In genomic region chr6:2245954-2246863, GRCh38 we compare ENCODE assay signal across 8 cellular contexts. TPM values are rescaled to one million over a fixed set of nuclear protein-coding genes. Genes with fewer than 3 reads are reported as not detected.
DNase-seq lines count a peak whose midpoint lies in the region; ATAC-seq lines count a peak whose summit lies in the region.

No MANE protein-coding gene starts in this region.

- H3K4me3 ChIP-seq in iPS-15b (ENCODE audit: low read depth, low read length) (peak overlapping the region; percentile 85), skeletal muscle cell (ENCODE audit: low read depth, low read length) (peak overlapping the region; percentile 93)

- H3K9ac ChIP-seq in iPS-15b (ENCODE audit: low read depth, low read length) = peak overlapping the region; percentile 71

- peak; percentile 47 for DNase-seq in D341Med (ENCODE audit: low spot score)
- peak; percentile 39 to 40 for DNase-seq in Kasumi-1 (lab: John Stamatoyannopoulos, UW)
- DNase-seq in SK-N-DZ (ENCODE audit: low spot score) = peak; percentile 16
- peak; percentile 64 for DNase-seq in astrocyte of the hippocampus (ENCODE audit: low read depth, low spot score)
- no peak for DNase-seq in skeletal muscle cell (ENCODE audit: low read depth)
- DNase-seq in KG1 (lab: John Stamatoyannopoulos, UW) = no peak

- peak; percentile 22 for ATAC-seq in GM21526 (IDR thresholded peaks at IDR 0.05; ENCODE audit: low FRiP score, unreplicated experiment)

- no peaks in the 10 kb centered on the region for H3K9me3 ChIP-seq in iPS-15b (ENCODE audit: control insufficient read depth, insufficient read depth, low read length)

- H3K27me3 ChIP-seq in iPS-15b (ENCODE audit: control insufficient read depth, insufficient read depth, low read length) = no peaks in the 10 kb centered on the region

- no peaks in the 10 kb centered on the region for H3K36me3 ChIP-seq in iPS-15b (ENCODE audit: control insufficient read depth, insufficient read depth, low read length)

- H3K4me1 ChIP-seq in iPS-15b (ENCODE audit: control insufficient read depth, insufficient read depth, low read length) = peaks cover 13% of the 10 kb centered on the region

RNA-seq across cellular contexts. Expression of gene GMDS, which starts 0.8 kb away (rescaled TPM):
- polyA plus RNA-seq in SK-N-DZ (2014; cell fraction: cytosol; rRNA removed) = 12.0 and 14.9 TPM in 2 replicates
- 2.5 and 3.8 TPM in 2 replicates for polyA plus RNA-seq in SK-N-DZ (2014; cell fraction: nucleus; rRNA removed)

Comparison
In these comparisons a context has a peak if more than half of its experiments do, and no peak if none do; other contexts are left out.
1. DNase-seq: peak in D341Med (single experiment), Kasumi-1 (2 of 2), SK-N-DZ (single experiment) and astrocyte of the hippocampus (single experiment); none in skeletal muscle cell (single experiment) and KG1 (single experiment).